In genomic region chr3:14507345-14507741, GRCh38 we compare ENCODE assay signal across 20 cellular contexts. TPM values are rescaled to one million over a fixed set of nuclear protein-coding genes. Genes with fewer than 3 reads are reported as not detected.
DNase-seq lines count a peak whose midpoint lies in the region; ATAC-seq, FAIRE-seq and TF ChIP-seq lines count a peak whose summit lies in the region.
"Had no signal": no experiment of that assay in that cellular context is flagged by ENCODE, and none has a peak within 500 bp of the region (broad histone marks: within the 10 kb centered on the region; RNA-seq: fewer than 3 reads in every experiment).

No MANE protein-coding gene starts in this region.

- H3K27ac Mint-ChIP-seq in stimulated activated naive CD8-positive, alpha-beta T cell treated with anti-CD3 and anti-CD28 coated beads, Interleukin-15, amount 100 ng/mL, for 72 hours: no peak overlapping the region
- no peak overlapping the region for H3K27ac Mint-ChIP-seq in CD4-positive, alpha-beta memory T cell
- H3K27ac Mint-ChIP-seq: activated naive CD8-positive, alpha-beta T cell treated with anti-CD3 and anti-CD28 coated beads, Interleukin-2, amount 50 U/mL, for 24 hours; activated T-helper 17 cell treated with anti-CD3 and anti-CD28 coated beads, Interleukin-2, amount 50 U/mL, for 72 hours; stimulated activated memory B cell treated with anti-CD40 and anti-IgM and Interleukin-4, amounts not matched to agents 10 μg/mL and 1 μg/mL and 100 μg/mL, for 72 hours had no signal

- TF ChIP-seq CTCF in GM12878 (IDR thresholded peaks at IDR 0.05 in 2 of 3, conservative IDR thresholded peaks at IDR 0.05 in 1 of 3; ENCODE audit: control insufficient read depth in 2 of 3, extremely low read depth in 1 of 3, insufficient read depth in 1 of 3, low read depth in 3 of 3, low read length in 3 of 3) (peak in 1 of 3 experiments; percentile 21; a peak in 1 of 6 replicates), upper lobe of right lung (IDR thresholded peaks at IDR 0.05) (no peak)

- in situ Hi-C loops in GM12878 (cut with MboI): no loop called here

- no TSS peak for BruUV-seq in GM12878 (replicated peaks; lab: Mats Ljungman, UMichigan)

- TF ChIP-seq RAD21 in GM12878 (IDR thresholded peaks at IDR 0.05; ENCODE audit: insufficient read depth, low read depth, low read length): no peak

- peaks cover 11 to 14% of the 10 kb centered on the region in 2 donors for H3K9me3 Mint-ChIP-seq in stimulated activated naive CD8-positive, alpha-beta T cell treated with anti-CD3 and anti-CD28 coated beads, Interleukin-15, amount 100 ng/mL, for 72 hours
- peaks cover 0 to 14% (median 8%) of the 10 kb centered on the region in 8 donors for H3K9me3 Mint-ChIP-seq in CD4-positive, alpha-beta memory T cell
- H3K9me3 Mint-ChIP-seq: effector memory CD8-positive, alpha-beta T cell had no signal

- 13% methylated on average over 12 of the region's 12 CpGs for WGBS in GM12878 (ENCODE audit: insufficient coverage, insufficient replicate concordance, low lambda C conversion rate, missing lambda C conversion rate)

- H3K9me3 ChIP-seq in GM12878 (replicated peaks; ENCODE audit: control insufficient read depth, insufficient read depth, low read length) (peaks cover 2% of the 10 kb centered on the region; the same call in 1 of the 3 replicates), upper lobe of right lung (no peaks in the 10 kb centered on the region)
- H3K9me3 ChIP-seq in CD4-positive, alpha-beta memory T cell (ENCODE audit: control insufficient read depth in 1 of 2, low read length in 2 of 2): no peaks in the 10 kb centered on the region

- FAIRE-seq in GM12878 (lab: Jason Lieb, UNC): no peak
- FAIRE-seq: colon had no signal

- H3K36me3 ChIP-seq in GM12878 (ENCODE audit: control insufficient read depth in 2 of 2, insufficient read depth in 2 of 2, low read length in 1 of 2): no peaks in the 10 kb centered on the region
- no peaks in the 10 kb centered on the region for H3K36me3 ChIP-seq in upper lobe of right lung
- no peaks in the 10 kb centered on the region for H3K36me3 ChIP-seq in CD4-positive, alpha-beta memory T cell (ENCODE audit: insufficient read depth, low read length)

- ATAC-seq in GM12878 (peak; percentile 15), upper lobe of right lung (no peak)
- ATAC-seq in stimulated activated naive CD8-positive, alpha-beta T cell treated with anti-CD3 and anti-CD28 coated beads, Interleukin-15, amount 100 ng/mL, for 72 hours: no peak
- ATAC-seq: activated naive CD8-positive, alpha-beta T cell treated with anti-CD3 and anti-CD28 coated beads, Interleukin-2, amount 50 U/mL, for 24 hours; activated T-helper 17 cell treated with anti-CD3 and anti-CD28 coated beads, Interleukin-2, amount 50 U/mL, for 72 hours; effector memory CD8-positive, alpha-beta T cell; naive thymus-derived CD8-positive, alpha-beta T cell; stimulated activated memory B cell treated with anti-CD40 and anti-IgM and Interleukin-4, amounts not matched to agents 10 μg/mL and 1 μg/mL and 100 μg/mL, for 72 hours had no signal

- DNase-seq in activated effector memory CD4-positive, alpha-beta T cell treated with anti-CD3 and anti-CD28 coated beads, Interleukin-2, amount 50 U/mL, for 16 hours: peak; percentile 17
- no peak for DNase-seq in activated effector memory CD4-positive, alpha-beta T cell treated with Interleukin-2 at 50 U/mL for 16 hours
- DNase-seq in M059J (ENCODE audit: low read depth): peak; percentile 59
- DNase-seq in GM12878 (ENCODE audit: low read depth, low spot score): no peak
- peak; percentile 55 for DNase-seq in upper lobe of right lung
- no peak for DNase-seq in stimulated activated naive CD8-positive, alpha-beta T cell treated with anti-CD3 and anti-CD28 coated beads, Interleukin-15, amount 100 ng/mL, for 72 hours
- no peak for DNase-seq in CD4-positive, alpha-beta memory T cell
- DNase-seq: activated naive CD8-positive, alpha-beta T cell treated with anti-CD3 and anti-CD28 coated beads, Interleukin-2, amount 50 U/mL, for 24 hours; CD8-positive, alpha-beta memory T cell; effector memory CD8-positive, alpha-beta T cell; naive thymus-derived CD8-positive, alpha-beta T cell; NCI-H146; stimulated activated CD4-positive, alpha-beta T cell treated with anti-CD3 and anti-CD28 coated beads, Interleukin-1b, Interleukin-23, amount 100 ng/mL, for 48 hours had no signal

- POLR2A ChIA-PET in GM12878 (lab: Charles Lee): no interaction called here
- POLR2A ChIA-PET in CD4-positive, alpha-beta memory T cell (lab: Charles Lee; ENCODE audit: partially characterized antibody): no interaction called here

- no peaks in the 10 kb centered on the region for H3K79me2 ChIP-seq in GM12878 (ENCODE audit: control insufficient read depth, insufficient read depth, low read length)
- H3K79me2 ChIP-seq: parathyroid adenoma had no signal

- no peak overlapping the region for H3K4me3 Mint-ChIP-seq in stimulated activated naive CD8-positive, alpha-beta T cell treated with anti-CD3 and anti-CD28 coated beads, Interleukin-15, amount 100 ng/mL, for 72 hours
- H3K4me3 Mint-ChIP-seq in CD4-positive, alpha-beta memory T cell: no peak overlapping the region
- H3K4me3 Mint-ChIP-seq: activated naive CD8-positive, alpha-beta T cell treated with anti-CD3 and anti-CD28 coated beads, Interleukin-2, amount 50 U/mL, for 24 hours; activated T-helper 17 cell treated with anti-CD3 and anti-CD28 coated beads, Interleukin-2, amount 50 U/mL, for 72 hours; brain; CD8-positive, alpha-beta memory T cell; effector memory CD8-positive, alpha-beta T cell; naive thymus-derived CD8-positive, alpha-beta T cell; stimulated activated memory B cell treated with anti-CD40 and anti-IgM and Interleukin-4, amounts not matched to agents 10 μg/mL and 1 μg/mL and 100 μg/mL, for 72 hours had no signal

- H3K27me3 ChIP-seq in GM12878 (replicated peaks in 1 of 2; ENCODE audit: control insufficient read depth in 2 of 2, insufficient read depth in 2 of 2, low read length in 1 of 2): no peaks in the 10 kb centered on the region
- H3K27me3 ChIP-seq in upper lobe of right lung: no peaks in the 10 kb centered on the region
- no peaks in the 10 kb centered on the region for H3K27me3 ChIP-seq in CD4-positive, alpha-beta memory T cell (ENCODE audit: insufficient read depth, low read length)

- no peaks in the 10 kb centered on the region for H4K20me1 ChIP-seq in GM12878 (ENCODE audit: control insufficient read depth, insufficient read depth)

- RAD21 ChIA-PET in GM12878 (lab: Charles Lee; ENCODE audit: unreplicated experiment): interaction anchor here (2.2 to 3.0 kb wide), 2 partner anchors 304 to 414 kb away, joined by 6 to 10 read pairs; no protein-coding TSS in a partner anchor

- H3K4me1 ChIP-seq in GM12878 (ENCODE audit: control insufficient read depth, insufficient read depth, low read length) (no peaks in the 10 kb centered on the region), upper lobe of right lung (no peaks in the 10 kb centered on the region)
- H3K4me1 ChIP-seq in CD4-positive, alpha-beta memory T cell (ENCODE audit: insufficient read depth, low read length): no peaks in the 10 kb centered on the region

- H3K36me3 Mint-ChIP-seq in CD4-positive, alpha-beta memory T cell: peaks cover 0 to 5% of the 10 kb centered on the region in 2 donors
- H3K36me3 Mint-ChIP-seq: stimulated activated memory B cell treated with anti-CD40 and anti-IgM and Interleukin-4, amounts not matched to agents 10 μg/mL and 1 μg/mL and 100 μg/mL, for 72 hours had no signal

- H3K4me3 ChIP-seq in GM12878 (no peak overlapping the region), upper lobe of right lung (no peak overlapping the region)
- H3K4me3 ChIP-seq in CD4-positive, alpha-beta memory T cell (ENCODE audit: low read length in 2 of 2): no peak overlapping the region

- no peak for TF ChIP-seq POLR2A in GM12878 (IDR thresholded peaks at IDR 0.05; ENCODE audit: low read depth, low read length)

- CTCF ChIA-PET in GM12878 (lab: Yijun Ruan, JAX): interaction anchor here (0.8 to 4.3 kb wide), 6 partner anchors 10 to 414 kb away, joined by 3 to 23 read pairs (median 6); no protein-coding TSS in a partner anchor
- CTCF ChIA-PET in CD4-positive, alpha-beta memory T cell (lab: Charles Lee; ENCODE audit: partially characterized antibody): no interaction called here

- H3K9ac ChIP-seq in GM12878 (ENCODE audit: control insufficient read depth, insufficient read depth, low read length): no peak overlapping the region
- H3K9ac ChIP-seq: parathyroid adenoma had no signal

- no peak overlapping the region for H3K4me2 ChIP-seq in GM12878 (ENCODE audit: control insufficient read depth, insufficient read depth)

- H3K4me1 Mint-ChIP-seq in stimulated activated naive CD8-positive, alpha-beta T cell treated with anti-CD3 and anti-CD28 coated beads, Interleukin-15, amount 100 ng/mL, for 72 hours: peaks cover 15% of the 10 kb centered on the region
- peaks cover 0 to 2% (median under 1%) of the 10 kb centered on the region in 4 donors for H3K4me1 Mint-ChIP-seq in CD4-positive, alpha-beta memory T cell
- H3K4me1 Mint-ChIP-seq: activated T-helper 17 cell treated with anti-CD3 and anti-CD28 coated beads, Interleukin-2, amount 50 U/mL, for 72 hours had no signal

- H2AFZ ChIP-seq in GM12878 (ENCODE audit: control insufficient read depth, low read depth, low read length): no peak overlapping the region
- H2AFZ ChIP-seq: parathyroid adenoma had no signal

- intact Hi-C loops in GM12878 (cut with micrococcal nuclease; ENCODE audit: unreplicated experiment) (loop anchor here (10.0 kb wide), 1 partner anchor 127 kb away; no protein-coding TSS in a partner anchor), upper lobe of right lung (cut with DNase I) (no loop called here)
- intact Hi-C loops in CD4-positive, alpha-beta memory T cell (cut with micrococcal nuclease): no loop called here

- H3K27me3 Mint-ChIP-seq in stimulated activated naive CD8-positive, alpha-beta T cell treated with anti-CD3 and anti-CD28 coated beads, Interleukin-15, amount 100 ng/mL, for 72 hours: peaks cover 21% of the 10 kb centered on the region
- H3K27me3 Mint-ChIP-seq in CD4-positive, alpha-beta memory T cell: peaks cover 1 to 6% of the 10 kb centered on the region in 2 donors

- H3K27ac ChIP-seq in GM12878 (ENCODE audit: control insufficient read depth, insufficient read depth) (no peak overlapping the region), upper lobe of right lung (no peak overlapping the region)
- H3K27ac ChIP-seq in CD4-positive, alpha-beta memory T cell (ENCODE audit: low read depth, low read length): no peak overlapping the region
- H3K27ac ChIP-seq: parathyroid adenoma, RWPE1 had no signal

- TF ChIP-seq EP300 in GM12878 (IDR thresholded peaks at IDR 0.05; ENCODE audit: borderline replicate concordance in 1 of 2, control insufficient read depth in 1 of 2, low read depth in 2 of 2, low read length in 2 of 2): no peak

- SMC1A ChIA-PET in GM12878 (lab: Charles Lee; ENCODE audit: uncharacterized antibody, unreplicated experiment): interaction anchor here (2.4 kb wide), 1 partner anchor 274 kb away, joined by 9 read pairs; no protein-coding TSS in a partner anchor

RNA-seq across cellular contexts. Expression of gene GRIP2, which starts 32.8 kb away (rescaled TPM):
- 6.8 and 7.6 TPM in 2 replicates for total RNA-seq in M059J (2014; rRNA removed; shearing (Covaris generic))
- not detected in 2 replicates for total RNA-seq in GM12878 (2013; cell fraction: nucleolus; rRNA removed)
- total RNA-seq in GM12878 (2014; rRNA removed): not detected in 2 replicates
- not detected in 2 replicates for total RNA-seq in GM12878 (2014; rRNA removed; fragmentation: Illumina TruSeq; extraction: Trizol)
- total RNA-seq in GM12878 (2021): not detected in 2 replicates
- not detected for polyA plus RNA-seq in GM12878 (2011; ENCODE audit: low read depth)
- not detected in 2 replicates for polyA plus RNA-seq in GM12878 (2011; rRNA removed)
- polyA plus RNA-seq in GM12878 (2011; cell fraction: cytosol; rRNA removed): not detected in 2 replicates
- polyA plus RNA-seq in GM12878 (2011; cell fraction: nucleus; rRNA removed): not detected in 2 replicates
- polyA plus RNA-seq in GM12878 (2012): 0.03 TPM in 1 of 2 replicates, not detected in the other
- polyA plus RNA-seq in GM12878 (2014; fragmentation: Illumina TruSeq; extraction: Trizol): not detected in 2 replicates
- polyA plus RNA-seq in GM12878 (2014; fragmentation: Nextera tagmentation; extraction: Ambion mirVana): not detected
- not detected in 2 replicates for polyA plus RNA-seq in GM12878 (2014; rRNA removed)
- not detected for polyA plus RNA-seq in GM12878 (2016; fragmentation: Nextera tagmentation; extraction: Ambion mirVana)
- polyA minus RNA-seq in GM12878 (2011; rRNA and poly(A)+ RNA removed): not detected in 2 replicates
- not detected in 2 replicates for polyA minus RNA-seq in GM12878 (2011; cell fraction: cytosol; rRNA and poly(A)+ RNA removed)
- polyA minus RNA-seq in GM12878 (2011; cell fraction: nucleus; rRNA and poly(A)+ RNA removed): not detected in 2 replicates
- 0.52 TPM for total RNA-seq in upper lobe of right lung
- total RNA-seq in CD4-positive, alpha-beta memory T cell: not detected
- polyA plus RNA-seq in CD4-positive, alpha-beta memory T cell: not detected
- total RNA-seq: CD8-positive, alpha-beta memory T cell; Daoy; naive thymus-derived CD8-positive, alpha-beta T cell had no signal
- polyA plus RNA-seq: CD8-positive, alpha-beta memory T cell; naive thymus-derived CD8-positive, alpha-beta T cell had no signal

Comparison
In these comparisons a context has a peak if more than half of its experiments do, and no peak if none do; other contexts are left out.
1. DNase-seq: peak in activated effector memory CD4-positive, alpha-beta T cell treated with anti-CD3 and anti-CD28 coated beads, Interleukin-2, amount 50 U/mL, for 16 hours (single experiment), M059J (single experiment) and upper lobe of right lung (single experiment); none in activated effector memory CD4-positive, alpha-beta T cell treated with Interleukin-2 at 50 U/mL for 16 hours (single experiment), GM12878 (single experiment), stimulated activated naive CD8-positive, alpha-beta T cell treated with anti-CD3 and anti-CD28 coated beads, Interleukin-15, amount 100 ng/mL, for 72 hours (0 of 2) and CD4-positive, alpha-beta memory T cell (0 of 5).